ENCODE assay signal across 11 cellular contexts in genomic region chr14:95227279-95227860, GRCh38.
DNase-seq lines count a peak whose midpoint lies in the region; ATAC-seq and TF ChIP-seq lines count a peak whose summit lies in the region.
"Had no signal": no experiment of that assay in that cellular context is flagged by ENCODE, and none has a peak within 500 bp of the region (broad histone marks: within the 10 kb centered on the region; RNA-seq: fewer than 3 reads in every experiment).

No MANE protein-coding gene starts in this region.

- H3K4me3 Mint-ChIP-seq in type B pancreatic cell: peak overlapping the region; percentile 11

- no peaks in the 10 kb centered on the region for H3K9me3 ChIP-seq in ascending aorta

- no peaks in the 10 kb centered on the region for H3K9me3 Mint-ChIP-seq in type B pancreatic cell

- TF ChIP-seq CTCF in ascending aorta (IDR thresholded peaks at IDR 0.05) (no peak), type B pancreatic cell (conservative IDR thresholded peaks at IDR 0.05) (no peak)

- H3K36me3 Mint-ChIP-seq in type B pancreatic cell: no peaks in the 10 kb centered on the region

- H3K4me1 Mint-ChIP-seq in type B pancreatic cell (ENCODE audit: unreplicated experiment): peaks cover 28% of the 10 kb centered on the region

- DNase-seq in left cardiac atrium: peak; percentile 39
- DNase-seq in left ventricle myocardium superior: no peak
- no peak for DNase-seq in ascending aorta (ENCODE audit: low spot score in 2 of 2)
- DNase-seq in left kidney (ENCODE audit: low read depth, low spot score): peak; percentile 92
- DNase-seq in type B pancreatic cell (ENCODE audit: extremely low spot score, unreplicated experiment): no peak
- DNase-seq in foreskin melanocyte: no peak
- DNase-seq in AML-193 (lab: John Stamatoyannopoulos, UW): no peak
- DNase-seq: activated T-cell treated with anti-CD3 and anti-CD28 coated beads for 4 hours; NCI-H146; stimulated activated CD4-positive, alpha-beta T cell treated with anti-CD3 and anti-CD28 coated beads, Interleukin-4, amount 100 ng/mL, for 4 hours had no signal

- H3K27me3 Mint-ChIP-seq in type B pancreatic cell: no peaks in the 10 kb centered on the region

- H3K4me1 ChIP-seq in ascending aorta: peaks cover 0 to 4% of the 10 kb centered on the region in 2 donors

- peak overlapping the region; percentile 24 to 53 for H3K4me3 ChIP-seq in ascending aorta

- H3K27me3 ChIP-seq in ascending aorta: no peaks in the 10 kb centered on the region

- ATAC-seq in left cardiac atrium (no peak), left ventricle myocardium superior (no peak), HG03460 (IDR thresholded peaks at IDR 0.05; ENCODE audit: unreplicated experiment) (no peak)

- intact Hi-C loops in left cardiac atrium (cut with DNase I): no loop called here
- intact Hi-C loops in left ventricle myocardium superior (cut with micrococcal nuclease): no loop called here
- intact Hi-C loops in ascending aorta (cut with DNase I): no loop called here

- peak overlapping the region; percentile 45 to 48 for H3K27ac ChIP-seq in ascending aorta

- H3K27ac Mint-ChIP-seq in type B pancreatic cell: no peak overlapping the region

- H3K36me3 ChIP-seq in ascending aorta: no peaks in the 10 kb centered on the region

Comparison
In these comparisons a context has a peak if more than half of its experiments do, and no peak if none do; other contexts are left out.
1. DNase-seq: peak in left cardiac atrium (single experiment) and left kidney (single experiment); none in left ventricle myocardium superior (single experiment), ascending aorta (0 of 2), type B pancreatic cell (single experiment), foreskin melanocyte (single experiment) and AML-193 (0 of 2).